ENCODE assay signal across 27 cellular contexts in genomic region chr3:95758707-95759106, GRCh38.
"Had no signal": no experiment of that assay in that cellular context is flagged by ENCODE, and none has a peak within 500 bp of the region (broad histone marks: within the 10 kb centered on the region; RNA-seq: fewer than 3 reads in every experiment).

No MANE protein-coding gene starts in this region.

- H3K4me3 ChIP-seq: stomach, suprapubic skin, testis, thoracic aorta, thyroid gland, tibial artery, tibial nerve, transverse colon, upper lobe of left lung, uterus, vagina had no signal

- H3K4me1 ChIP-seq: stomach, suprapubic skin, testis, thyroid gland, tibial artery, tibial nerve, transverse colon, upper lobe of left lung, uterus, vagina had no signal

- H3K9me3 ChIP-seq: suprapubic skin, testis, thoracic aorta, thyroid gland, transverse colon, upper lobe of left lung, uterus, vagina had no signal

- H3K27me3 ChIP-seq: stomach, suprapubic skin, testis, thyroid gland, tibial artery, tibial nerve, transverse colon, upper lobe of left lung, uterus, vagina had no signal

- H3K27ac Mint-ChIP-seq: stimulated activated memory B cell treated with anti-CD40 and anti-IgM and Interleukin-4, amounts not matched to agents 10 μg/mL and 1 μg/mL and 100 μg/mL, for 72 hours; stimulated activated naive B cell treated with anti-CD40 and anti-IgM and Interleukin-4, amounts not matched to agents 10 μg/mL and 1 μg/mL and 100 μg/mL, for 72 hours; stimulated activated naive CD8-positive, alpha-beta T cell treated with anti-CD3 and anti-CD28 coated beads, Interleukin-15, amount 100 ng/mL, for 72 hours; stimulated activated naive CD8-positive, alpha-beta T cell treated with anti-CD3 and anti-CD28 coated beads, Interleukin-15, Interleukin-2, amounts not matched to agents 100 ng/mL and 50 ng/mL, for 24 hours; type B pancreatic cell had no signal

- H3K4me1 Mint-ChIP-seq: stimulated activated memory B cell treated with anti-CD40 and anti-IgM and Interleukin-4, amounts not matched to agents 10 μg/mL and 1 μg/mL and 100 μg/mL, for 72 hours; stimulated activated naive B cell treated with anti-CD40 and anti-IgM and Interleukin-4, amounts not matched to agents 10 μg/mL and 1 μg/mL and 100 μg/mL, for 72 hours; stimulated activated naive CD8-positive, alpha-beta T cell treated with anti-CD3 and anti-CD28 coated beads, Interleukin-15, amount 100 ng/mL, for 72 hours had no signal

- H3K36me3 Mint-ChIP-seq: stimulated activated memory B cell treated with anti-CD40 and anti-IgM and Interleukin-4, amounts not matched to agents 10 μg/mL and 1 μg/mL and 100 μg/mL, for 72 hours; stimulated activated naive B cell treated with anti-CD40 and anti-IgM and Interleukin-4, amounts not matched to agents 10 μg/mL and 1 μg/mL and 100 μg/mL, for 72 hours; type B pancreatic cell had no signal

- H3K36me3 ChIP-seq: stomach, suprapubic skin, thoracic aorta, thyroid gland, tibial artery, tibial nerve, transverse colon, upper lobe of left lung, uterus, vagina had no signal

- H3K9me3 Mint-ChIP-seq: type B pancreatic cell had no signal

- H3K27ac ChIP-seq: stomach, suprapubic skin, testis, thoracic aorta, thyroid gland, tibial artery, tibial nerve, transverse colon, upper lobe of left lung, uterus, vagina had no signal

- DNase-seq: stimulated activated CD4-positive, alpha-beta T cell treated with anti-CD3 and anti-CD28 coated beads, Interleukin-2, amount 100 ng/mL, for 24 hours; stimulated activated CD4-positive, alpha-beta T cell treated with anti-CD3 and anti-CD28 coated beads, Interleukin-2, amount 100 ng/mL, for 48 hours; stimulated activated CD4-positive, alpha-beta T cell treated with anti-CD3 and anti-CD28 coated beads, Interleukin-4, amount 100 ng/mL, for 1 hour; stimulated activated CD4-positive, alpha-beta T cell treated with anti-CD3 and anti-CD28 coated beads, Interleukin-4, amount 100 ng/mL, for 24 hours; stimulated activated CD4-positive, alpha-beta T cell treated with anti-CD3 and anti-CD28 coated beads, Interleukin-4, amount 100 ng/mL, for 4 hours; stimulated activated CD8-positive, alpha-beta memory T cell treated with anti-CD3 and anti-CD28 coated beads, Interleukin-4, amount 100 ng/mL, for 48 hours; stimulated activated naive B cell treated with anti-CD40 and anti-IgM and Interleukin-4, amounts not matched to agents 10 μg/mL and 1 μg/mL and 100 μg/mL, for 72 hours; stimulated activated naive CD4-positive, alpha-beta T cell; stimulated activated naive CD4-positive, alpha-beta T cell treated with Interleukin-2 at 50 U/mL for 16 hours; stimulated activated naive CD8-positive, alpha-beta T cell treated with anti-CD3 and anti-CD28 coated beads, Interleukin-15, amount 100 ng/mL, for 72 hours; stimulated activated naive CD8-positive, alpha-beta T cell treated with anti-CD3 and anti-CD28 coated beads, Interleukin-15, Interleukin-2, amounts not matched to agents 100 U/mL and 50 U/mL, for 24 hours; stomach; substantia nigra; testis; thyroid gland; transverse colon; trophoblast cell; uterus had no signal

- H3K4me3 Mint-ChIP-seq: stimulated activated memory B cell treated with anti-CD40 and anti-IgM and Interleukin-4, amounts not matched to agents 10 μg/mL and 1 μg/mL and 100 μg/mL, for 72 hours; stimulated activated naive B cell treated with anti-CD40 and anti-IgM and Interleukin-4, amounts not matched to agents 10 μg/mL and 1 μg/mL and 100 μg/mL, for 72 hours; stimulated activated naive CD8-positive, alpha-beta T cell treated with anti-CD3 and anti-CD28 coated beads, Interleukin-15, amount 100 ng/mL, for 72 hours; stimulated activated naive CD8-positive, alpha-beta T cell treated with anti-CD3 and anti-CD28 coated beads, Interleukin-15, Interleukin-2, amounts not matched to agents 100 ng/mL and 50 ng/mL, for 24 hours; type B pancreatic cell had no signal

- H3K27me3 Mint-ChIP-seq: stimulated activated memory B cell treated with anti-CD40 and anti-IgM and Interleukin-4, amounts not matched to agents 10 μg/mL and 1 μg/mL and 100 μg/mL, for 72 hours; stimulated activated naive B cell treated with anti-CD40 and anti-IgM and Interleukin-4, amounts not matched to agents 10 μg/mL and 1 μg/mL and 100 μg/mL, for 72 hours; stimulated activated naive CD8-positive, alpha-beta T cell treated with anti-CD3 and anti-CD28 coated beads, Interleukin-15, amount 100 ng/mL, for 72 hours; stimulated activated naive CD8-positive, alpha-beta T cell treated with anti-CD3 and anti-CD28 coated beads, Interleukin-15, Interleukin-2, amounts not matched to agents 100 ng/mL and 50 ng/mL, for 24 hours; type B pancreatic cell had no signal

- ATAC-seq: stimulated activated memory B cell treated with anti-CD40 and anti-IgM and Interleukin-4, amounts not matched to agents 10 μg/mL and 1 μg/mL and 100 μg/mL, for 72 hours; stimulated activated naive B cell treated with anti-CD40 and anti-IgM and Interleukin-4, amounts not matched to agents 10 μg/mL and 1 μg/mL and 100 μg/mL, for 72 hours; stimulated activated naive CD8-positive, alpha-beta T cell treated with anti-CD3 and anti-CD28 coated beads, Interleukin-15, amount 100 ng/mL, for 72 hours; stimulated activated naive CD8-positive, alpha-beta T cell treated with anti-CD3 and anti-CD28 coated beads, Interleukin-15, Interleukin-2, amounts not matched to agents 100 U/mL and 50 U/mL, for 24 hours had no signal
